8 cellular contexts compared by ENCODE assay signal in genomic region chr4:7803992-7804758, GRCh38.
DNase-seq lines count a peak whose midpoint lies in the region; ATAC-seq and TF ChIP-seq lines count a peak whose summit lies in the region.

No MANE protein-coding gene starts in this region.

- WGBS in adrenal gland, 4 donors, result 44 to 49% (median 47%) methylated on average over 16 of the region's 16 CpGs
- 34% methylated on average over 16 of the region's 16 CpGs for WGBS in right cardiac atrium

- TF ChIP-seq CTCF in 22Rv1 (IDR thresholded peaks at IDR 0.05) (peak; percentile 96), GM12875 (IDR thresholded peaks at IDR 0.05; ENCODE audit: borderline replicate concordance, insufficient read depth, low read depth, low read length) (peak; percentile 96), adrenal gland (IDR thresholded peaks at IDR 0.05) (peak; percentile 86 to 94 (median 91)), retinal pigment epithelial cell (conservative IDR thresholded peaks at IDR 0.05; ENCODE audit: low read depth, low read length) (peak; percentile 97)

- DNase-seq in LoVo (ENCODE audit: low spot score) (peak; percentile 72), T-helper 1 cell (peak; percentile 55 to 78 (median 67)), adrenal gland (peak; percentile 68 to 93 (median 85)), right cardiac atrium (peak; percentile 84 to 94 (median 93)), retinal pigment epithelial cell (ENCODE audit: low read depth) (no peak)

- no peaks in the 10 kb centered on the region for H3K9me3 ChIP-seq in adrenal gland (replicated peaks in 1 of 3)
- H3K9me3 ChIP-seq in right cardiac atrium (ENCODE audit: control insufficient read depth, low read length), result no peaks in the 10 kb centered on the region

- H3K36me3 ChIP-seq in adrenal gland (replicated peaks in 1 of 2), result peaks cover 0 to 10% of the 10 kb centered on the region in 2 donors

- intact Hi-C loops in adrenal gland (cut with DNase I) (loop anchor here (2.0 to 5.0 kb wide), 4 partner anchors 41 to 183 kb away; no protein-coding TSS in a partner anchor), right cardiac atrium (cut with DNase I) (loop anchor here (1.0 to 10.0 kb wide), 6 partner anchors 42 to 183 kb away; partner anchors contain the start of gene AFAP1 (in 2 of the 4))

- H3K27me3 ChIP-seq in adrenal gland (no peaks in the 10 kb centered on the region), right cardiac atrium (ENCODE audit: control insufficient read depth, insufficient read depth) (no peaks in the 10 kb centered on the region)

- H3K27ac ChIP-seq in 22Rv1 (no peak overlapping the region), adrenal gland (peak overlapping the region in 2 of 5 donors; percentile 16 to 85), right cardiac atrium (ENCODE audit: low read length) (no peak overlapping the region)

- ATAC-seq in right cardiac atrium, result peak; percentile 37 to 39
- no peak for ATAC-seq in HG03039 (IDR thresholded peaks at IDR 0.05; ENCODE audit: unreplicated experiment)

- no peak for TF ChIP-seq POLR2A in adrenal gland (IDR thresholded peaks at IDR 0.05)

- H3K4me3 ChIP-seq in GM12875 (ENCODE audit: low read depth, low read length) (no peak overlapping the region), adrenal gland (no peak overlapping the region), right cardiac atrium (ENCODE audit: low read length) (no peak overlapping the region), retinal pigment epithelial cell (ENCODE audit: low read length) (no peak overlapping the region)

- H3K4me1 ChIP-seq in adrenal gland (replicated peaks in 1 of 2), result no peaks in the 10 kb centered on the region
- peaks cover 18% of the 10 kb centered on the region for H3K4me1 ChIP-seq in right cardiac atrium (ENCODE audit: control insufficient read depth, insufficient read depth, low read length)
